In the genomic region with DNA sequence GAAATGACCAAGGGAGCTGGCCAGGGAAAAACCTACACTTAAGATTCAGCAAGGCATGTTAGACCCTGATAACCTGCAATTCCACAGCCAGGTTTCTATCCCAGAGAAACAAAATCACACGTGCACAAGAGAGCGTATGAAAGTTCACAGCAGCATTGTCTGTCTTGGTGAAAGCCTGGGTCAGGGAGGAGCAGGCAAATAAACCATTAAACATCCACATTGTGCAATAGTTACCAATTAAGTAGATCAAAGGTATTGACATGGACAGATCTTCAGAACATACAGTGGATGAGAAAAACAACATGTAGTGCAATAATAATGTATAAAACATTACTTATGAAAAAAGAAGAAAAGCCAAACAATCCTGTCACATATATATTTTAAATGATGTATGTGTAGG, we compare ENCODE assay signal across 1 cellular context.
TF ChIP-seq lines count a peak whose summit lies in the region.

No MANE protein-coding gene starts in this region.

TF ChIP-seq in HepG2, 621 proteins besides CTCF, POLR2A, EP300 and RAD21 (continued from another document):
- TF ChIP-seq ZNF567 (CRISPR knock-in tag; IDR thresholded peaks at IDR 0.05; ENCODE audit: borderline replicate concordance) (no peak), EEA1 (CRISPR knock-in tag; IDR thresholded peaks at IDR 0.05; ENCODE audit: borderline replicate concordance) (no peak), HOMEZ (CRISPR knock-in tag; IDR thresholded peaks at IDR 0.05; ENCODE audit: low read depth) (no peak), TAF1 (CRISPR knock-in tag; IDR thresholded peaks at IDR 0.05) (no peak), KLF12 (CRISPR knock-in tag; IDR thresholded peaks at IDR 0.05; ENCODE audit: borderline replicate concordance) (no peak), CREB3 (CRISPR knock-in tag; IDR thresholded peaks at IDR 0.05) (no peak), ZNF609 (CRISPR knock-in tag; IDR thresholded peaks at IDR 0.05; ENCODE audit: borderline replicate concordance) (peak; percentile 80; the same call in 1 of the 2 replicates), ZNF160 (CRISPR knock-in tag; IDR thresholded peaks at IDR 0.05) (no peak), FIP1L1 (IDR thresholded peaks at IDR 0.05; ENCODE audit: borderline replicate concordance, insufficient read depth, low read depth, low read length) (no peak), ZNF878 (CRISPR knock-in tag; IDR thresholded peaks at IDR 0.05) (no peak), KDM5B (CRISPR knock-in tag; IDR thresholded peaks at IDR 0.05; ENCODE audit: borderline replicate concordance) (no peak), ZBTB37 (CRISPR knock-in tag; IDR thresholded peaks at IDR 0.05) (no peak), MAFK (conservative IDR thresholded peaks at IDR 0.05 in 1 of 2, IDR thresholded peaks at IDR 0.05 in 1 of 2; ENCODE audit: low read length in 2 of 2) (no peak), EED (CRISPR knock-in tag; IDR thresholded peaks at IDR 0.05) (no peak), MBD4 (IDR thresholded peaks at IDR 0.05; ENCODE audit: borderline replicate concordance, low read length) (no peak), RARA (CRISPR knock-in tag; IDR thresholded peaks at IDR 0.05) (peak; percentile 85), PPARG (CRISPR knock-in tag; conservative IDR thresholded peaks at IDR 0.05) (peak; percentile 98), ZNF331 (CRISPR knock-in tag; IDR thresholded peaks at IDR 0.05) (peak; percentile 61; the same call in 1 of the 2 replicates), PTBP1 (IDR thresholded peaks at IDR 0.05; ENCODE audit: low read depth, low read length, poor library complexity, severe bottlenecking) (no peak), ZNF709 (CRISPR knock-in tag; IDR thresholded peaks at IDR 0.05) (no peak), KLF15 (CRISPR knock-in tag; IDR thresholded peaks at IDR 0.05; ENCODE audit: borderline replicate concordance) (no peak), CERS6 (CRISPR knock-in tag; IDR thresholded peaks at IDR 0.05) (no peak), GPN1 (CRISPR knock-in tag; IDR thresholded peaks at IDR 0.05; ENCODE audit: borderline replicate concordance) (no peak), MIXL1 (CRISPR knock-in tag; IDR thresholded peaks at IDR 0.05) (peak; percentile 99), ZNF276 (CRISPR knock-in tag; IDR thresholded peaks at IDR 0.05; ENCODE audit: low read depth) (no peak), RAD51 (IDR thresholded peaks at IDR 0.05; ENCODE audit: borderline replicate concordance) (no peak), ERF (CRISPR knock-in tag; IDR thresholded peaks at IDR 0.05) (no peak), SATB2 (CRISPR knock-in tag; IDR thresholded peaks at IDR 0.05) (no peak)
- TF ChIP-seq, protein P1, sequence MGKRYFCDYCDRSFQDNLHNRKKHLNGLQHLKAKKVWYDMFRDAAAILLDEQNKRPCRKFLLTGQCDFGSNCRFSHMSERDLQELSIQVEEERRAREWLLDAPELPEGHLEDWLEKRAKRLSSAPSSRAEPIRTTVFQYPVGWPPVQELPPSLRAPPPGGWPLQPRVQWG (CRISPR knock-in tag; IDR thresholded peaks at IDR 0.05; ENCODE audit: borderline replicate concordance, low read depth) = no peak
- TF ChIP-seq, protein P2, sequence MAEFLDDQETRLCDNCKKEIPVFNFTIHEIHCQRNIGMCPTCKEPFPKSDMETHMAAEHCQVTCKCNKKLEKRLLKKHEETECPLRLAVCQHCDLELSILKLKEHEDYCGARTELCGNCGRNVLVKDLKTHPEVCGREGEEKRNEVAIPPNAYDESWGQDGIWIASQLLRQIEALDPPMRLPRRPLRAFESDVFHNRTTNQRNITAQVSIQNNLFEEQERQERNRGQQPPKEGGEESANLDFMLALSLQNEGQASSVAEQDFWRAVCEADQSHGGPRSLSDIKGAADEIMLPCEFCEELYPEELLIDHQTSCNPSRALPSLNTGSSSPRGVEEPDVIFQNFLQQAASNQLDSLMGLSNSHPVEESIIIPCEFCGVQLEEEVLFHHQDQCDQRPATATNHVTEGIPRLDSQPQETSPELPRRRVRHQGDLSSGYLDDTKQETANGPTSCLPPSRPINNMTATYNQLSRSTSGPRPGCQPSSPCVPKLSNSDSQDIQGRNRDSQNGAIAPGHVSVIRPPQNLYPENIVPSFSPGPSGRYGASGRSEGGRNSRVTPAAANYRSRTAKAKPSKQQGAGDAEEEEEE (CRISPR knock-in tag; IDR thresholded peaks at IDR 0.05; ENCODE audit: borderline replicate concordance) = no peak
